8 cellular contexts compared by ENCODE assay signal in genomic region chr10:3805227-3805790, GRCh38. TPM values are rescaled to one million over a fixed set of nuclear protein-coding genes. Genes with fewer than 3 reads are reported as not detected.
A peak's percentile ranks its signal among the peaks of the same experiment; 100 is the strongest.
DNase-seq lines count a peak whose midpoint lies in the region; ATAC-seq and TF ChIP-seq lines count a peak whose summit lies in the region.

No MANE protein-coding gene starts in this region.

- peak; percentile 45 for ATAC-seq in GM19351 (IDR thresholded peaks at IDR 0.05; ENCODE audit: unreplicated experiment)

- H3K36me3 ChIP-seq in BE2C (no peaks in the 10 kb centered on the region), KMS-11 (ENCODE audit: insufficient read depth) (no peaks in the 10 kb centered on the region)

- H3K4me2 ChIP-seq in KMS-11 = peak overlapping the region; percentile 79

- no peaks in the 10 kb centered on the region for H4K20me1 ChIP-seq in KMS-11 (ENCODE audit: insufficient read depth)

- H3K4me3 Mint-ChIP-seq in activated CD4-positive, alpha-beta T cell treated with anti-CD3 and anti-CD28 coated beads, Interleukin-2, amount 10 ng/mL, durations not matched to agents 24 days and 14 days = peak overlapping the region; percentile 48

- H3K27me3 Mint-ChIP-seq in activated CD4-positive, alpha-beta T cell treated with anti-CD3 and anti-CD28 coated beads, Interleukin-2, amount 10 ng/mL, durations not matched to agents 24 days and 14 days = no peaks in the 10 kb centered on the region

- H3K27ac Mint-ChIP-seq in activated CD4-positive, alpha-beta T cell treated with anti-CD3 and anti-CD28 coated beads, Interleukin-2, amount 10 ng/mL, durations not matched to agents 24 days and 14 days = no peak overlapping the region

- H3K4me1 ChIP-seq in BE2C (peaks cover 53% of the 10 kb centered on the region), KMS-11 (ENCODE audit: low read depth, poor library complexity, severe bottlenecking) (peaks cover 58% of the 10 kb centered on the region)

- H3K27me3 ChIP-seq in BE2C (no peaks in the 10 kb centered on the region), KMS-11 (ENCODE audit: insufficient read depth, low read depth) (no peaks in the 10 kb centered on the region)

- peaks cover 66% of the 10 kb centered on the region for H3K4me1 Mint-ChIP-seq in activated CD4-positive, alpha-beta T cell treated with anti-CD3 and anti-CD28 coated beads, Interleukin-2, amount 10 ng/mL, durations not matched to agents 24 days and 14 days

- no peaks in the 10 kb centered on the region for H3K79me2 ChIP-seq in KMS-11 (ENCODE audit: insufficient read depth, low read depth)

- H3K27ac ChIP-seq in KMS-11 = peak overlapping the region; percentile 83

- H3K4me3 ChIP-seq in BE2C (ENCODE audit: low read depth, low read length) (0 out of 2 replicates have a peak overlapping the region, but pooled peaks have one; percentile 15), KMS-11 (IDR thresholded peaks at IDR 0.05; ENCODE audit: insufficient read depth, low read depth, low read length) (no peak overlapping the region), skeletal muscle cell (ENCODE audit: low read depth, low read length) (peak overlapping the region; percentile 17)

- peak overlapping the region; percentile 41; the same call in 1 of the 2 replicates for H3K9ac ChIP-seq in KMS-11

- TF ChIP-seq CTCF in BE2C (IDR thresholded peaks at IDR 0.05; ENCODE audit: low read depth, low read length) (no peak), KMS-11 (conservative IDR thresholded peaks at IDR 0.05; ENCODE audit: low read depth, low read length) (no peak)

- intact Hi-C loops in activated CD4-positive, alpha-beta T cell treated with anti-CD3 and anti-CD28 coated beads, Interleukin-2, amount 10 ng/mL, durations not matched to agents 24 days and 14 days (cut with micrococcal nuclease) = loop anchor here (1.0 to 10.0 kb wide), 7 partner anchors 8 to 847 kb away; no protein-coding TSS in a partner anchor

- peak overlapping the region; percentile 35 for H2AFZ ChIP-seq in KMS-11 (ENCODE audit: low read depth)

- DNase-seq in BE2C = no peak
- DNase-seq in activated CD4-positive, alpha-beta T cell treated with anti-CD3 and anti-CD28 coated beads, Interleukin-2, amount 10 ng/mL, durations not matched to agents 24 days and 14 days = peak; percentile 92
- DNase-seq in fibroblast of gingiva (ENCODE audit: low read depth) = peak; percentile 89
- DNase-seq in skeletal muscle cell (ENCODE audit: low read depth) = peak; percentile 72
- DNase-seq in C1 segment of cervical spinal cord (lab: John Stamatoyannopoulos, UW) = no peak
- no peak for DNase-seq in NCI-H1436 treated with DMSO at 0.1 percent for 48 hours (lab: John Stamatoyannopoulos, UW)

- H3K9me3 Mint-ChIP-seq in activated CD4-positive, alpha-beta T cell treated with anti-CD3 and anti-CD28 coated beads, Interleukin-2, amount 10 ng/mL, durations not matched to agents 24 days and 14 days = no peaks in the 10 kb centered on the region

- no peaks in the 10 kb centered on the region; the same call in 1 of the 2 replicates for H3K9me3 ChIP-seq in BE2C

- no peaks in the 10 kb centered on the region for H3K36me3 Mint-ChIP-seq in activated CD4-positive, alpha-beta T cell treated with anti-CD3 and anti-CD28 coated beads, Interleukin-2, amount 10 ng/mL, durations not matched to agents 24 days and 14 days (ENCODE audit: low read depth)

RNA-seq across cellular contexts. Expression of gene KLF6, which starts 20.3 kb away (rescaled TPM):
- polyA plus RNA-seq in BE2C (2012; ENCODE audit: insufficient read depth, insufficient read length, low read depth) = 56.1 TPM
- total RNA-seq in activated CD4-positive, alpha-beta T cell treated with anti-CD3 and anti-CD28 coated beads, Interleukin-2, amount 10 ng/mL, durations not matched to agents 24 days and 14 days = 116 and 127 TPM in 2 replicates

Comparison
In these comparisons a context has a peak if more than half of its experiments do, and no peak if none do; other contexts are left out.
1. DNase-seq: peak in activated CD4-positive, alpha-beta T cell treated with anti-CD3 and anti-CD28 coated beads, Interleukin-2, amount 10 ng/mL, durations not matched to agents 24 days and 14 days (single experiment), fibroblast of gingiva (single experiment) and skeletal muscle cell (single experiment); none in BE2C (single experiment), C1 segment of cervical spinal cord (0 of 14) and NCI-H1436 treated with DMSO at 0.1 percent for 48 hours (single experiment).